ENCODE assay signal across 6 cellular contexts in the genomic region with DNA sequence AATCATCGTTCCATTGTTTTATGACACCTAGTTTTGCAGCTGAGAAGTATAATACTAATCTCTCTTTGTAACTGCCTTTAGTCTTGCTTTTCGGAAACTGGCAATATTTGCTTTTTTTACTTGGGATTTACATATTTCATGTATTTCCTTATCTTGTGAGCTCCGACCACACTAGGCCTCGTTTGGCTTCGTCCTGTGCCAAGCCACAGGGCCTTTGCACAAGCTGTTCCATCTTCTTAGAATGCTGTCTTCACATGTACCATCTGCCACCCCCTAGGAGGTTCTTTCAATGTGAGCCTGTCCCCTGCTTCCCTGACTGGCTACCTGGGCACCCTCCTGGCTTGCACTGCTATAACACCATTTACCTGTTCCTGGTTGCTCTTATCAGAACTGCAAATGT.
"Had no signal": no experiment of that assay in that cellular context is flagged by ENCODE, and none has a peak within 500 bp of the region (broad histone marks: within the 10 kb centered on the region; RNA-seq: fewer than 3 reads in every experiment).

No MANE protein-coding gene starts in this region.

- FAIRE-seq: HTR-8/SVneo, K562 had no signal

- H3K4me3 ChIP-seq: GM23338, K562 had no signal

- DNase-seq: H7, HCEC 1CT, IMR-90 had no signal

- H3K4me2 ChIP-seq: GM23338 had no signal

- H3K27ac Mint-ChIP-seq: GM23338 had no signal

- H3K4me1 Mint-ChIP-seq: GM23338 had no signal

- H3K4me3 Mint-ChIP-seq: GM23338 had no signal

- H2AFZ ChIP-seq: GM23338 had no signal
